In the genomic region with DNA sequence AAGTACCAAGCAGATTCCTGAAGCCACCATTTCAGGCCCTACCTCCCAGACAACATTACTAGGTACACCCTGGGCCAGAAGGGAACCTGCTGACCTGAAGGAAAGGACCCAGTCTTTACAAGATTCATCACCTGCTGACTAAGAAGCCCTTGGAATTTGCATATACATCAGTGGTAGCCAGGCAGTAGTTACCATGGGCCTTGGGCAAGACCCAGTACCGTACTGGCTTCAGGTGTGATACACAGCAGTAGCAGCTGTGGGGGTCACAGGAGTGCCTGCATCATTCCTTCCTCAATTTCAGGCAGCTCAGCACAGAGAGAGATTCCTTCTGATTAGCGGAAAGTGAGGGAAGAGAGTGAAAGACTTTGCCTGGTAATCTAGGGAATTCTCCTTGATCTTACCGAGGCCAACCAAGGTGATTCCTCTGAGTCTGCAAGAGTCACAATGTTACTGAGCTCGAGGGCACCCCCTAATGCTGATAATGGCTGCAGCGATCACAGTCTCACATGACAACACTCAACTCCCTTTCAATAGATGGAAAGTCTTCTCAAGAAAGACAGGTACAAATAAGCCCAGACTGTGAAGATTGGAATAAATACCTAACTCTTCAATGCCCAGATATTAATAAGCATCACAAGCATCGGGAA, we compare ENCODE assay signal across 16 cellular contexts. TPM values are rescaled to one million over a fixed set of nuclear protein-coding genes. Genes with fewer than 3 reads are reported as not detected.
DNase-seq lines count a peak whose midpoint lies in the region; TF ChIP-seq lines count a peak whose summit lies in the region.
"Had no signal": no experiment of that assay in that cellular context is flagged by ENCODE, and none has a peak within 500 bp of the region (broad histone marks: within the 10 kb centered on the region; RNA-seq: fewer than 3 reads in every experiment).

No MANE protein-coding gene starts in this region.

- no peak for TF ChIP-seq POLR2A in NB4 (IDR thresholded peaks at IDR 0.05; ENCODE audit: extremely low read depth, insufficient read length)
- TF ChIP-seq POLR2A in ovary (IDR thresholded peaks at IDR 0.05): no peak

- TF ChIP-seq CTCF in 22Rv1 (IDR thresholded peaks at IDR 0.05) (peak; percentile 19; the same call in 1 of the 2 replicates), GM12872 (IDR thresholded peaks at IDR 0.05; ENCODE audit: insufficient read depth, low read depth, low read length) (0 out of 3 replicates have a peak, but pooled peaks have one; percentile 11), NB4 (IDR thresholded peaks at IDR 0.05; ENCODE audit: low read depth, low read length) (peak; percentile 11), endothelial cell (IDR thresholded peaks at IDR 0.05; ENCODE audit: unreplicated experiment) (no peak), ovary (IDR thresholded peaks at IDR 0.05) (no peak)

- no peak for TF ChIP-seq EP300 in ovary (IDR thresholded peaks at IDR 0.05)

- H3K27me3 Mint-ChIP-seq in endothelial cell (ENCODE audit: unreplicated experiment): no peaks in the 10 kb centered on the region

- H3K4me1 Mint-ChIP-seq in endothelial cell (ENCODE audit: unreplicated experiment): peaks cover 10% of the 10 kb centered on the region
- H3K4me1 Mint-ChIP-seq: CD4-positive, CD25-positive, alpha-beta regulatory T cell had no signal

- H3K27ac ChIP-seq in 22Rv1 (no peak overlapping the region), ovary (no peak overlapping the region)
- H3K27ac ChIP-seq: A549 had no signal

- 71 to 74% (median 74%) methylated on average over 6 of the region's 6 CpGs for WGBS in ovary, 3 donors

- DNase-seq in NB4 (ENCODE audit: low read depth) (no peak), endothelial cell (ENCODE audit: low spot score) (no peak), hepatic stellate cell (ENCODE audit: low spot score) (no peak), T-helper 2 cell (no peak), posterior cingulate gyrus (no peak), ovary (no peak)
- DNase-seq: AML-193; CD4-positive, CD25-positive, alpha-beta regulatory T cell; GDM1; IMR-90; NCI-H1105; NCI-H1694 treated with DMSO at 0.1 percent for 48 hours; NCI-H69 had no signal

- H3K36me3 ChIP-seq in ovary: no peaks in the 10 kb centered on the region

- H3K36me3 Mint-ChIP-seq in endothelial cell (ENCODE audit: low read depth, unreplicated experiment): peaks cover 9% of the 10 kb centered on the region
- H3K36me3 Mint-ChIP-seq: CD4-positive, CD25-positive, alpha-beta regulatory T cell had no signal

- H3K27ac Mint-ChIP-seq in endothelial cell (ENCODE audit: unreplicated experiment): no peak overlapping the region
- H3K27ac Mint-ChIP-seq: CD4-positive, CD25-positive, alpha-beta regulatory T cell had no signal

- H3K4me1 ChIP-seq in ovary (ENCODE audit: insufficient read depth): no peaks in the 10 kb centered on the region
- H3K4me1 ChIP-seq: A549 had no signal

- no peaks in the 10 kb centered on the region for H3K9me3 ChIP-seq in ovary

- H3K27me3 ChIP-seq in ovary: no peaks in the 10 kb centered on the region

- H3K9me3 Mint-ChIP-seq in endothelial cell (ENCODE audit: unreplicated experiment): no peaks in the 10 kb centered on the region

- intact Hi-C loops in posterior cingulate gyrus (cut with DNase I) (no loop called here), ovary (cut with DNase I) (no loop called here)

- H3K4me3 Mint-ChIP-seq in endothelial cell (ENCODE audit: unreplicated experiment): peak overlapping the region; percentile 7
- H3K4me3 Mint-ChIP-seq: CD4-positive, CD25-positive, alpha-beta regulatory T cell had no signal

- no peak overlapping the region for H3K4me3 ChIP-seq in NB4 (ENCODE audit: low read depth, low read length)
- no peak overlapping the region for H3K4me3 ChIP-seq in ovary
- H3K4me3 ChIP-seq: A549 had no signal

RNA-seq across cellular contexts. Expression of gene UHMK1, which starts 22.0 kb away (rescaled TPM):
- 17.8 TPM for total RNA-seq in endothelial cell (ENCODE audit: unreplicated experiment)
- total RNA-seq in ovary: 10 to 100 TPM; 21.2 to 36.8 (median 24.7) TPM
- polyA plus RNA-seq in ovary: 10 to 100 TPM in 1 of 2 donors, 1 to 10 TPM in 1; 8.2 to 20.1 TPM

Comparison
In these comparisons a context has a peak if more than half of its experiments do, and no peak if none do; other contexts are left out.
1. CTCF ChIP-seq: peak in 22Rv1 (single experiment), GM12872 (single experiment) and NB4 (single experiment); none in endothelial cell (single experiment) and ovary (0 of 3).